Comparison of ENCODE assay signal across 1 cellular context in genomic region chr2:207416936-207417718, GRCh38.
TF ChIP-seq lines count a peak whose summit lies in the region.

No MANE protein-coding gene starts in this region.

TF ChIP-seq in GM23338, 12 proteins besides CTCF, POLR2A, EP300 and RAD21 (continued from another document):
- TF ChIP-seq ZNF462 (CRISPR knock-in tag; IDR thresholded peaks at IDR 0.05) (no peak), CREB1 (CRISPR knock-in tag; IDR thresholded peaks at IDR 0.05; ENCODE audit: low read depth) (no peak), ETS1 (IDR thresholded peaks at IDR 0.05) (no peak), STAT1 (IDR thresholded peaks at IDR 0.05; ENCODE audit: unreplicated experiment) (no peak), EZH2phosphoT487 (IDR thresholded peaks at IDR 0.05; ENCODE audit: unreplicated experiment) (no peak), JUNB (IDR thresholded peaks at IDR 0.05; ENCODE audit: unreplicated experiment) (no peak), EZH2 (IDR thresholded peaks at IDR 0.05; ENCODE audit: low read depth, unreplicated experiment) (no peak)
